ENCODE assay signal across 9 cellular contexts in genomic region chr22:24401824-24402434, GRCh38. TPM values are rescaled to one million over a fixed set of nuclear protein-coding genes. Genes with fewer than 3 reads are reported as not detected.
DNase-seq lines count a peak whose midpoint lies in the region; ATAC-seq, FAIRE-seq and TF ChIP-seq lines count a peak whose summit lies in the region.
"Had no signal": no experiment of that assay in that cellular context is flagged by ENCODE, and none has a peak within 500 bp of the region (broad histone marks: within the 10 kb centered on the region; RNA-seq: fewer than 3 reads in every experiment).

No MANE protein-coding gene starts in this region.

- no peak for TF ChIP-seq RAD21 in GM12878 (IDR thresholded peaks at IDR 0.05; ENCODE audit: insufficient read depth, low read depth, low read length)

- peak overlapping the region in 1 of 2 experiments; percentile 44 for H3K23ac ChIP-seq in mesenchymal stem cell (ENCODE audit: low read length in 2 of 2)

- DNase-seq in stimulated activated naive CD8-positive, alpha-beta T cell treated with anti-CD3 and anti-CD28 coated beads, Interleukin-15, Interleukin-2, amounts not matched to agents 100 U/mL and 50 U/mL, for 24 hours, result no peak
- no peak for DNase-seq in GM12878 (ENCODE audit: low read depth, low spot score)
- DNase-seq in mesenchymal stem cell, result no peak
- no peak for DNase-seq in activated effector memory CD4-positive, alpha-beta T cell treated with Interleukin-2 at 50 U/mL for 16 hours
- DNase-seq in SIG-M5 (lab: John Stamatoyannopoulos, UW), result no peak
- no peak for DNase-seq in AG08396 (ENCODE audit: low spot score)
- DNase-seq in cerebellum (ENCODE audit: low spot score), result no peak
- DNase-seq: NCI-H1694 had no signal

- SMC1A ChIA-PET in GM12878 (lab: Charles Lee; ENCODE audit: uncharacterized antibody, unreplicated experiment), result interaction anchor here (0.9 to 2.8 kb wide), 15 partner anchors 12 to 131 kb away, joined by 3 to 8 read pairs (median 3); partner anchors contain the start of gene SPECC1L

- FAIRE-seq in GM12878 (lab: Jason Lieb, UNC), result no peak

- H3K4me1 ChIP-seq in GM12878 (ENCODE audit: control insufficient read depth, insufficient read depth, low read length) (peaks cover 44% of the 10 kb centered on the region), mesenchymal stem cell (ENCODE audit: control insufficient read depth, insufficient read depth, low read depth, low read length) (peaks cover 20% of the 10 kb centered on the region)

- H4K91ac ChIP-seq in mesenchymal stem cell (ENCODE audit: low read length), result peak overlapping the region; percentile 40

- POLR2A ChIA-PET in GM12878 (lab: Charles Lee), result interaction anchor here (0.6 to 3.0 kb wide), 6 partner anchors 20 to 95 kb away, joined by 3 to 11 read pairs (median 6); no protein-coding TSS in a partner anchor

- no peak for TF ChIP-seq POLR2A in GM12878 (IDR thresholded peaks at IDR 0.05; ENCODE audit: low read depth, low read length)

- no peak for ATAC-seq in stimulated activated naive CD8-positive, alpha-beta T cell treated with anti-CD3 and anti-CD28 coated beads, Interleukin-15, Interleukin-2, amounts not matched to agents 100 U/mL and 50 U/mL, for 24 hours
- ATAC-seq in GM12878, result peak; percentile 14

- H3K18ac ChIP-seq in mesenchymal stem cell (ENCODE audit: low read depth in 1 of 2, low read length in 2 of 2), result peak overlapping the region; percentile 74 to 81

- RAD21 ChIA-PET in GM12878 (lab: Charles Lee; ENCODE audit: unreplicated experiment), result interaction anchor here (0.6 to 3.1 kb wide), 9 partner anchors 22 to 615 kb away, joined by 3 to 13 read pairs (median 4); partner anchors contain the start of genes ADORA2A and CABIN1

- in situ Hi-C loops in GM12878 (cut with MboI), result no loop called here

- TF ChIP-seq CTCF in GM12878 (IDR thresholded peaks at IDR 0.05 in 2 of 3, conservative IDR thresholded peaks at IDR 0.05 in 1 of 3; ENCODE audit: control insufficient read depth in 2 of 3, extremely low read depth in 1 of 3, insufficient read depth in 1 of 3, low read depth in 3 of 3, low read length in 3 of 3), result no peak

- H3K79me1 ChIP-seq in mesenchymal stem cell (replicated peaks; ENCODE audit: low read length, poor library complexity, severe bottlenecking), result peaks cover 28% of the 10 kb centered on the region

- H2AK5ac ChIP-seq in mesenchymal stem cell (ENCODE audit: low read length, severe bottlenecking), result no peak overlapping the region

- H2BK5ac ChIP-seq in mesenchymal stem cell (ENCODE audit: low read depth, low read length, poor library complexity, severe bottlenecking), result no peak overlapping the region

- TF ChIP-seq EP300 in GM12878 (IDR thresholded peaks at IDR 0.05; ENCODE audit: borderline replicate concordance in 1 of 2, control insufficient read depth in 1 of 2, low read depth in 2 of 2, low read length in 2 of 2), result no peak

- intact Hi-C loops in GM12878 (cut with micrococcal nuclease; ENCODE audit: unreplicated experiment), result no loop called here

- H3K27me3 Mint-ChIP-seq in stimulated activated naive CD8-positive, alpha-beta T cell treated with anti-CD3 and anti-CD28 coated beads, Interleukin-15, Interleukin-2, amounts not matched to agents 100 ng/mL and 50 ng/mL, for 24 hours, result no peaks in the 10 kb centered on the region

- no peak overlapping the region for H2BK120ac ChIP-seq in mesenchymal stem cell (ENCODE audit: low read depth, low read length)

- no peaks in the 10 kb centered on the region for H3K9me3 Mint-ChIP-seq in stimulated activated naive CD8-positive, alpha-beta T cell treated with anti-CD3 and anti-CD28 coated beads, Interleukin-15, Interleukin-2, amounts not matched to agents 100 ng/mL and 50 ng/mL, for 24 hours

- H4K8ac ChIP-seq in mesenchymal stem cell (ENCODE audit: low read length), result peak overlapping the region; percentile 39

- H2BK15ac ChIP-seq in mesenchymal stem cell (ENCODE audit: low read depth, poor library complexity, severe bottlenecking), result peak overlapping the region; percentile 83

- peak overlapping the region; percentile 52 to 87 for H3K4ac ChIP-seq in mesenchymal stem cell (ENCODE audit: low read depth in 1 of 2, low read length in 2 of 2)

- BruUV-seq in GM12878 (replicated peaks; lab: Mats Ljungman, UMichigan), result no TSS peak

- no peaks in the 10 kb centered on the region for H4K20me1 ChIP-seq in GM12878 (ENCODE audit: control insufficient read depth, insufficient read depth)

- H3K4me3 Mint-ChIP-seq in stimulated activated naive CD8-positive, alpha-beta T cell treated with anti-CD3 and anti-CD28 coated beads, Interleukin-15, Interleukin-2, amounts not matched to agents 100 ng/mL and 50 ng/mL, for 24 hours, result peak overlapping the region; percentile 49

- 79% methylated on average over 11 of the region's 11 CpGs for WGBS in GM12878 (ENCODE audit: insufficient coverage, insufficient replicate concordance, low lambda C conversion rate, missing lambda C conversion rate)
- WGBS in mesenchymal stem cell, result 88% methylated on average over 11 of the region's 11 CpGs

- H3K36me3 Mint-ChIP-seq in stimulated activated naive CD8-positive, alpha-beta T cell treated with anti-CD3 and anti-CD28 coated beads, Interleukin-15, Interleukin-2, amounts not matched to agents 100 ng/mL and 50 ng/mL, for 24 hours (ENCODE audit: low read depth), result peaks cover 46% of the 10 kb centered on the region

- H3K9ac ChIP-seq in GM12878 (ENCODE audit: control insufficient read depth, insufficient read depth, low read length), result peak overlapping the region; percentile 59; the same call in 1 of the 2 replicates
- H3K9ac ChIP-seq in mesenchymal stem cell (ENCODE audit: low read length), result no peak overlapping the region

- H3K4me2 ChIP-seq in GM12878 (ENCODE audit: control insufficient read depth, insufficient read depth) (peak overlapping the region; percentile 95), mesenchymal stem cell (ENCODE audit: low read length, poor library complexity, severe bottlenecking) (no peak overlapping the region)

- H3K9me3 ChIP-seq in GM12878 (replicated peaks; ENCODE audit: control insufficient read depth, insufficient read depth, low read length) (no peaks in the 10 kb centered on the region), mesenchymal stem cell (ENCODE audit: control insufficient read depth, low read length) (no peaks in the 10 kb centered on the region)

- H2AFZ ChIP-seq in GM12878 (ENCODE audit: control insufficient read depth, low read depth, low read length) (no peak overlapping the region; the same call in 1 of the 2 replicates), mesenchymal stem cell (ENCODE audit: low read depth, low read length) (no peak overlapping the region)

- peak overlapping the region; percentile 85 for H3K27ac ChIP-seq in GM12878 (ENCODE audit: control insufficient read depth, insufficient read depth)
- H3K27ac ChIP-seq in mesenchymal stem cell (ENCODE audit: low read length, poor library complexity, severe bottlenecking), result peak overlapping the region; percentile 27

- H3K36me3 ChIP-seq in GM12878 (ENCODE audit: control insufficient read depth in 2 of 2, insufficient read depth in 2 of 2, low read length in 1 of 2) (peaks cover 5 to 7% of the 10 kb centered on the region in 2 experiments), mesenchymal stem cell (ENCODE audit: control insufficient read depth in 1 of 2, insufficient read depth in 2 of 2, low read depth in 1 of 2, low read length in 2 of 2) (peaks cover 32 to 48% of the 10 kb centered on the region in 2 experiments)

- peaks cover 52% of the 10 kb centered on the region for H3K4me1 Mint-ChIP-seq in stimulated activated naive CD8-positive, alpha-beta T cell treated with anti-CD3 and anti-CD28 coated beads, Interleukin-15, Interleukin-2, amounts not matched to agents 100 ng/mL and 50 ng/mL, for 24 hours (ENCODE audit: low read depth)

- H3K4me3 ChIP-seq in GM12878 (peak overlapping the region; percentile 49; the same call in 1 of the 2 replicates), mesenchymal stem cell (ENCODE audit: insufficient read depth in 1 of 2, low read depth in 1 of 2, low read length in 2 of 2) (no peak overlapping the region)

- no peaks in the 10 kb centered on the region for H3K27me3 ChIP-seq in GM12878 (replicated peaks in 1 of 2; ENCODE audit: control insufficient read depth in 2 of 2, insufficient read depth in 2 of 2, low read length in 1 of 2)
- no peaks in the 10 kb centered on the region for H3K27me3 ChIP-seq in mesenchymal stem cell (ENCODE audit: control insufficient read depth in 1 of 2, insufficient read depth in 1 of 2, low read length in 2 of 2)

- CTCF ChIA-PET in GM12878 (lab: Yijun Ruan, JAX), result interaction anchor here (0.6 to 1.4 kb wide), 7 partner anchors 8 to 124 kb away, joined by 3 to 6 read pairs (median 3); no protein-coding TSS in a partner anchor

- H3K79me2 ChIP-seq in GM12878 (ENCODE audit: control insufficient read depth, insufficient read depth, low read length), result peaks cover 1% of the 10 kb centered on the region

- no peak overlapping the region for H3K27ac Mint-ChIP-seq in stimulated activated naive CD8-positive, alpha-beta T cell treated with anti-CD3 and anti-CD28 coated beads, Interleukin-15, Interleukin-2, amounts not matched to agents 100 ng/mL and 50 ng/mL, for 24 hours

- H3K14ac ChIP-seq in mesenchymal stem cell (ENCODE audit: low read length in 2 of 2), result peak overlapping the region in 1 of 2 experiments; percentile 86

- peak overlapping the region; percentile 26 to 90 for H2BK12ac ChIP-seq in mesenchymal stem cell (ENCODE audit: low read length in 2 of 2)

RNA-seq across cellular contexts. Expression of gene ADORA2A, which starts 25.5 kb away (rescaled TPM):
- total RNA-seq in GM12878 (2013; cell fraction: nucleolus; rRNA removed), result 55.4 and 60.9 TPM in 2 replicates
- total RNA-seq in GM12878 (2014; rRNA removed), result 27.4 and 28.5 TPM in 2 replicates
- 10.5 and 10.9 TPM in 2 replicates for total RNA-seq in GM12878 (2014; rRNA removed; fragmentation: Illumina TruSeq; extraction: Trizol)
- 22.9 and 23.6 TPM in 2 replicates for total RNA-seq in GM12878 (2021)
- polyA plus RNA-seq in GM12878 (2011; ENCODE audit: low read depth), result 9.5 TPM
- 16.2 and 31.2 TPM in 2 replicates for polyA plus RNA-seq in GM12878 (2011; rRNA removed)
- 49.3 and 77.4 TPM in 2 replicates for polyA plus RNA-seq in GM12878 (2011; cell fraction: cytosol; rRNA removed)
- 45.4 and 47.1 TPM in 2 replicates for polyA plus RNA-seq in GM12878 (2011; cell fraction: nucleus; rRNA removed)
- 22.8 and 28.8 TPM in 2 replicates for polyA plus RNA-seq in GM12878 (2012)
- 4.6 and 15.9 TPM in 2 replicates for polyA plus RNA-seq in GM12878 (2014; fragmentation: Illumina TruSeq; extraction: Trizol)
- 1 to 10 TPM in 1 of 2 experiments, under 1 TPM in 1; 0.69 to 1.6 TPM for polyA plus RNA-seq in GM12878 (2014; fragmentation: Nextera tagmentation; extraction: Ambion mirVana)
- 29.6 and 30.5 TPM in 2 replicates for polyA plus RNA-seq in GM12878 (2014; rRNA removed)
- 10 to 100 TPM; 15.8 to 20.6 TPM for polyA plus RNA-seq in GM12878 (2016; fragmentation: Nextera tagmentation; extraction: Ambion mirVana)
- polyA minus RNA-seq in GM12878 (2011; rRNA and poly(A)+ RNA removed), result 38.3 and 56.7 TPM in 2 replicates
- polyA minus RNA-seq in GM12878 (2011; cell fraction: cytosol; rRNA and poly(A)+ RNA removed), result 11.3 and 12.3 TPM in 2 replicates
- 15.4 and 23.7 TPM in 2 replicates for polyA minus RNA-seq in GM12878 (2011; cell fraction: nucleus; rRNA and poly(A)+ RNA removed)
- polyA plus RNA-seq in mesenchymal stem cell (2013, experiment 1 of 2), result 1.0 TPM
- polyA plus RNA-seq in mesenchymal stem cell (2013, experiment 2 of 2), result 1.1 TPM
- total RNA-seq in cerebellum, result 12.9 TPM
